11 cellular contexts compared by ENCODE assay signal in genomic region chr6:98054453-98054852, GRCh38.
DNase-seq lines count a peak whose midpoint lies in the region; FAIRE-seq and TF ChIP-seq lines count a peak whose summit lies in the region.
"Had no signal": no experiment of that assay in that cellular context is flagged by ENCODE, and none has a peak within 500 bp of the region (broad histone marks: within the 10 kb centered on the region; RNA-seq: fewer than 3 reads in every experiment).

No MANE protein-coding gene starts in this region.

- no peak overlapping the region for H3K27ac Mint-ChIP-seq in osteocyte (ENCODE audit: unreplicated experiment)
- H3K27ac Mint-ChIP-seq: activated CD4-positive, alpha-beta T cell treated with anti-CD3 and anti-CD28 coated beads for 36 hours had no signal

- H3K9me3 Mint-ChIP-seq in osteocyte (ENCODE audit: unreplicated experiment): no peaks in the 10 kb centered on the region

- FAIRE-seq in kidney (lab: Jason Lieb, UNC): no peak

- no peak overlapping the region for H3K27ac ChIP-seq in kidney (ENCODE audit: low read depth in 2 of 2, low read length in 2 of 2)
- H3K27ac ChIP-seq: neutrophil had no signal

- intact Hi-C loops in kidney (cut with DNase I): no loop called here

- TF ChIP-seq CTCF in osteocyte (IDR thresholded peaks at IDR 0.05) (peak; percentile 36), kidney (IDR thresholded peaks at IDR 0.05; ENCODE audit: borderline replicate concordance, extremely low read depth, insufficient read depth) (no peak)

- no peaks in the 10 kb centered on the region for H3K36me3 ChIP-seq in kidney (ENCODE audit: control insufficient read depth in 1 of 2, insufficient read depth in 2 of 2, low read length in 2 of 2)
- H3K36me3 ChIP-seq: neutrophil had no signal

- peak; percentile 5 for DNase-seq in NCI-H2227 (lab: John Stamatoyannopoulos, UW; ENCODE audit: unreplicated experiment)
- DNase-seq in NCI-H2227 treated with DMSO at 0.1 percent for 48 hours (lab: John Stamatoyannopoulos, UW): no peak
- peak; percentile 4 for DNase-seq in HPDE6-E6E7 (ENCODE audit: extremely low spot score)
- DNase-seq in SW480 (ENCODE audit: low spot score): peak; percentile 3
- DNase-seq in osteocyte (ENCODE audit: extremely low spot score, unreplicated experiment): no peak
- DNase-seq in NCI-H2029 treated with DMSO at 0.1 percent for 48 hours (lab: John Stamatoyannopoulos, UW): no peak
- DNase-seq in kidney: no peak
- DNase-seq in NCI-H2029 (lab: John Stamatoyannopoulos, UW): no peak
- DNase-seq: activated CD4-positive, alpha-beta T cell treated with anti-CD3 and anti-CD28 coated beads for 36 hours; amygdala had no signal

- H3K4me3 ChIP-seq in kidney (ENCODE audit: low read length in 2 of 2): no peak overlapping the region

- no peak overlapping the region for H3K9ac ChIP-seq in kidney (ENCODE audit: low read length in 2 of 2)

- H3K27me3 Mint-ChIP-seq in osteocyte (ENCODE audit: unreplicated experiment): peaks cover 15% of the 10 kb centered on the region
- H3K27me3 Mint-ChIP-seq: activated CD4-positive, alpha-beta T cell treated with anti-CD3 and anti-CD28 coated beads for 36 hours had no signal

- H3K4me3 Mint-ChIP-seq in osteocyte (ENCODE audit: unreplicated experiment): no peak overlapping the region
- H3K4me3 Mint-ChIP-seq: activated CD4-positive, alpha-beta T cell treated with anti-CD3 and anti-CD28 coated beads for 36 hours had no signal

- no peaks in the 10 kb centered on the region for H3K36me3 Mint-ChIP-seq in osteocyte (ENCODE audit: unreplicated experiment)

- H3K4me1 ChIP-seq in kidney (ENCODE audit: control insufficient read depth in 1 of 2, insufficient read depth in 1 of 2, low read depth in 1 of 2, low read length in 2 of 2): no peaks in the 10 kb centered on the region

- H3K9me3 ChIP-seq in kidney (ENCODE audit: control insufficient read depth in 1 of 2, low read length in 2 of 2): no peaks in the 10 kb centered on the region
- H3K9me3 ChIP-seq: neutrophil had no signal

- no peaks in the 10 kb centered on the region for H3K4me1 Mint-ChIP-seq in osteocyte (ENCODE audit: unreplicated experiment)
- H3K4me1 Mint-ChIP-seq: activated CD4-positive, alpha-beta T cell treated with anti-CD3 and anti-CD28 coated beads for 36 hours had no signal

Comparison
In these comparisons a context has a peak if more than half of its experiments do, and no peak if none do; other contexts are left out.
1. DNase-seq: peak in NCI-H2227 (single experiment), HPDE6-E6E7 (single experiment) and SW480 (single experiment); none in NCI-H2227 treated with DMSO at 0.1 percent for 48 hours (single experiment), osteocyte (single experiment), NCI-H2029 treated with DMSO at 0.1 percent for 48 hours (single experiment), kidney (single experiment) and NCI-H2029 (single experiment).